In genomic region chr17:31095239-31096105, GRCh38 we compare ENCODE assay signal across 8 cellular contexts. TPM values are rescaled to one million over a fixed set of nuclear protein-coding genes. Genes with fewer than 3 reads are reported as not detected.
DNase-seq lines count a peak whose midpoint lies in the region; ATAC-seq and TF ChIP-seq lines count a peak whose summit lies in the region.

No MANE protein-coding gene starts in this region.

- H3K27ac Mint-ChIP-seq in CD4-positive, alpha-beta T cell: peak overlapping the region; percentile 70
- H3K27ac Mint-ChIP-seq in activated B cell treated with CpG ODN at 0.5 μM for 24 hours: peak overlapping the region; percentile 80

- H3K27ac ChIP-seq in CD4-positive, alpha-beta T cell (ENCODE audit: low read depth, low read length): peak overlapping the region; percentile 61
- peak overlapping the region; percentile 80 for H3K27ac ChIP-seq in layer of hippocampus (ENCODE audit: low read depth, low read length)

- peaks cover 3% of the 10 kb centered on the region for H3K36me3 Mint-ChIP-seq in CD4-positive, alpha-beta T cell (ENCODE audit: low read depth)
- H3K36me3 Mint-ChIP-seq in activated B cell treated with CpG ODN at 0.5 μM for 24 hours (ENCODE audit: low read depth): peaks cover 2% of the 10 kb centered on the region

- no peaks in the 10 kb centered on the region for H3K27me3 ChIP-seq in CD4-positive, alpha-beta T cell (ENCODE audit: control insufficient read depth, insufficient read depth, low read length)
- no peaks in the 10 kb centered on the region for H3K27me3 ChIP-seq in layer of hippocampus (ENCODE audit: control insufficient read depth, insufficient read depth, low read length)

- POLR2A ChIA-PET in CD4-positive, alpha-beta T cell (lab: Charles Lee): interaction anchor here (0.6 to 1.9 kb wide), 6 partner anchors 62 to 854 kb away, joined by 3 to 5 read pairs (median 3); partner anchors contain the start of gene RNF135
- POLR2A ChIA-PET in activated B cell treated with CpG ODN at 0.5 μM for 24 hours (lab: Charles Lee): interaction anchor here (0.6 to 1.5 kb wide), 4 partner anchors 190 to 1031 kb away, joined by 3 to 4 read pairs (median 4); no protein-coding TSS in a partner anchor

- no peaks in the 10 kb centered on the region for H3K9me3 Mint-ChIP-seq in CD4-positive, alpha-beta T cell
- H3K9me3 Mint-ChIP-seq in activated B cell treated with CpG ODN at 0.5 μM for 24 hours: no peaks in the 10 kb centered on the region

- intact Hi-C loops in CD4-positive, alpha-beta T cell (cut with DNase I, micrococcal nuclease): loop anchor here in 1 of 2 experiments (10.0 kb wide), 1 partner anchor 809 kb away; the partner anchor contains the start of gene UTP6
- intact Hi-C loops in activated B cell treated with CpG ODN at 0.5 μM for 24 hours (cut with micrococcal nuclease): no loop called here

- peaks cover 12% of the 10 kb centered on the region for H3K4me1 Mint-ChIP-seq in CD4-positive, alpha-beta T cell (ENCODE audit: low read depth)
- H3K4me1 Mint-ChIP-seq in activated B cell treated with CpG ODN at 0.5 μM for 24 hours: peaks cover 13% of the 10 kb centered on the region

- TF ChIP-seq CTCF in CD4-positive, alpha-beta T cell (IDR thresholded peaks at IDR 0.05): no peak
- TF ChIP-seq CTCF in activated B cell treated with CpG ODN at 0.5 μM for 24 hours (IDR thresholded peaks at IDR 0.05): no peak

- ATAC-seq in CD4-positive, alpha-beta T cell (ENCODE audit: poor library complexity): peak; percentile 54
- ATAC-seq in GM21619 (IDR thresholded peaks at IDR 0.05; ENCODE audit: unreplicated experiment) (peak; percentile 10), activated B cell treated with CpG ODN at 0.5 μM for 24 hours (ENCODE audit: low read depth) (peak; percentile 40), GM18870 (IDR thresholded peaks at IDR 0.05; ENCODE audit: unreplicated experiment) (no peak)

- H3K9me3 ChIP-seq in CD4-positive, alpha-beta T cell (ENCODE audit: control insufficient read depth, low read length): no peaks in the 10 kb centered on the region

- DNase-seq in CD4-positive, alpha-beta T cell: peak in 7 of 10 experiments; percentile 2 to 40 (median 7)
- DNase-seq in NCI-H1105 (lab: John Stamatoyannopoulos, UW) (peak; percentile 59), activated B cell treated with CpG ODN at 0.5 μM for 24 hours (peak; percentile 32), dedifferentiated amniotic fluid mesenchymal stem cell (ENCODE audit: extremely low spot score) (peak; percentile 19)
- peak; percentile 33 to 35 for DNase-seq in stimulated activated CD4-positive, alpha-beta T cell treated with anti-CD3 and anti-CD28 coated beads, Interleukin-2, amount 100 ng/mL, for 24 hours

- peak overlapping the region; percentile 84 for H3K4me3 Mint-ChIP-seq in CD4-positive, alpha-beta T cell
- peak overlapping the region; percentile 90 for H3K4me3 Mint-ChIP-seq in activated B cell treated with CpG ODN at 0.5 μM for 24 hours

- CTCF ChIA-PET in CD4-positive, alpha-beta T cell (lab: Charles Lee): interaction anchor here (0.7 to 1.5 kb wide), 3 partner anchors 45 to 109 kb away, joined by 3 read pairs; no protein-coding TSS in a partner anchor
- CTCF ChIA-PET in activated B cell treated with CpG ODN at 0.5 μM for 24 hours (lab: Charles Lee): no interaction called here

- no peaks in the 10 kb centered on the region for H3K27me3 Mint-ChIP-seq in CD4-positive, alpha-beta T cell
- no peaks in the 10 kb centered on the region for H3K27me3 Mint-ChIP-seq in activated B cell treated with CpG ODN at 0.5 μM for 24 hours

RNA-seq across cellular contexts. Expression of gene NF1, which starts 0.7 kb away (rescaled TPM):
- 10 to 100 TPM; 15.5 to 18.7 TPM for total RNA-seq in CD4-positive, alpha-beta T cell
- 27.3 and 27.4 TPM in 2 replicates for total RNA-seq in activated B cell treated with CpG ODN at 0.5 μM for 24 hours

Comparison
In these comparisons a context has a peak if more than half of its experiments do, and no peak if none do; other contexts are left out.
1. DNase-seq: peak in every context shown above with its lines; median percentile 59 in NCI-H1105; 34 in stimulated activated CD4-positive, alpha-beta T cell treated with anti-CD3 and anti-CD28 coated beads, Interleukin-2, amount 100 ng/mL, for 24 hours; 32 in activated B cell treated with CpG ODN at 0.5 μM for 24 hours; 19 in dedifferentiated amniotic fluid mesenchymal stem cell; 7 in CD4-positive, alpha-beta T cell.